Comparison of ENCODE assay signal across 9 cellular contexts in genomic region chr4:54091637-54092404, GRCh38. TPM values are rescaled to one million over a fixed set of nuclear protein-coding genes. Genes with fewer than 3 reads are reported as not detected.
A peak's percentile ranks its signal among the peaks of the same experiment; 100 is the strongest.
DNase-seq lines count a peak whose midpoint lies in the region; ATAC-seq, FAIRE-seq and TF ChIP-seq lines count a peak whose summit lies in the region.
"Had no signal": no experiment of that assay in that cellular context is flagged by ENCODE, and none has a peak within 500 bp of the region (broad histone marks: within the 10 kb centered on the region; RNA-seq: fewer than 3 reads in every experiment).

No MANE protein-coding gene starts in this region.

- peak overlapping the region; percentile 51 for H3K4me3 ChIP-seq in Caco-2 (ENCODE audit: low read depth, low read length)
- peak overlapping the region; percentile 51 for H3K4me3 ChIP-seq in Jurkat, Clone E6-1 (ENCODE audit: low read length)
- H3K4me3 ChIP-seq in SJSA1 = peak overlapping the region; percentile 46
- H3K4me3 ChIP-seq in pancreas = peak overlapping the region; percentile 13 to 54 (median 33)
- peak overlapping the region; percentile 50 to 56 for H3K4me3 ChIP-seq in tibial artery

- POLR2A ChIA-PET in Caco-2 (lab: Charles Lee) = no interaction called here

- peaks cover 10% of the 10 kb centered on the region for H3K4me1 Mint-ChIP-seq in Caco-2 (ENCODE audit: low read depth, unreplicated experiment)
- H3K4me1 Mint-ChIP-seq in activated naive CD4-positive, alpha-beta T cell treated with anti-CD3 and anti-CD28 coated beads, Interleukin-2, amount 50 U/mL, for 24 hours = peaks cover 35% of the 10 kb centered on the region

- peak overlapping the region; percentile 80 for H3K4me3 Mint-ChIP-seq in Caco-2 (ENCODE audit: unreplicated experiment)
- peak overlapping the region; percentile 92 for H3K4me3 Mint-ChIP-seq in activated naive CD4-positive, alpha-beta T cell treated with anti-CD3 and anti-CD28 coated beads, Interleukin-2, amount 50 U/mL, for 24 hours

- CTCF ChIA-PET in Caco-2 (lab: Charles Lee) = interaction anchor here (0.5 kb wide), 1 partner anchor 18 kb away, joined by 3 read pairs; no protein-coding TSS in a partner anchor

- H3K4me1 ChIP-seq in Caco-2 (0 out of 2 replicates have a peak, but pooled peaks cover 4% of the 10 kb centered on the region), SJSA1 (replicated peaks) (peaks cover 14% of the 10 kb centered on the region), pancreas (peaks cover 0 to 7% (median 4%) of the 10 kb centered on the region in 3 donors), tibial artery (peaks cover 0 to 20% (median 15%) of the 10 kb centered on the region in 4 donors)

- H3K27me3 ChIP-seq in Caco-2 (replicated peaks; ENCODE audit: control insufficient read depth, insufficient read depth, low read length) (no peaks in the 10 kb centered on the region), SJSA1 (replicated peaks) (no peaks in the 10 kb centered on the region), pancreas (peaks cover 0 to 43% (median 2%) of the 10 kb centered on the region in 4 donors), tibial artery (peaks cover 0 to 28% of the 10 kb centered on the region in 2 donors)

- H3K27ac Mint-ChIP-seq in Caco-2 (ENCODE audit: unreplicated experiment) = peak overlapping the region; percentile 75
- H3K27ac Mint-ChIP-seq in activated naive CD4-positive, alpha-beta T cell treated with anti-CD3 and anti-CD28 coated beads, Interleukin-2, amount 50 U/mL, for 24 hours = peak overlapping the region; percentile 36

- DNase-seq in Caco-2 (peak; percentile 71 to 79), SJSA1 (ENCODE audit: low read depth in 1 of 2, low spot score in 2 of 2) (peak; percentile 79 to 84), Right ventricle myocardium superior (peak; percentile 92), pancreas (peak; percentile 50 to 89 (median 66)), tibial artery (peak; percentile 80 to 87)
- DNase-seq in Jurkat, Clone E6-1 (ENCODE audit: low read depth, low spot score) = peak; percentile 68

- no peak for FAIRE-seq in pancreas (lab: Jason Lieb, UNC)

- no peaks in the 10 kb centered on the region for H3K36me3 Mint-ChIP-seq in Caco-2 (ENCODE audit: insufficient read depth, unreplicated experiment)
- H3K36me3 Mint-ChIP-seq in activated naive CD4-positive, alpha-beta T cell treated with anti-CD3 and anti-CD28 coated beads, Interleukin-2, amount 50 U/mL, for 24 hours = no peaks in the 10 kb centered on the region

- H3K36me3 ChIP-seq in Caco-2 (ENCODE audit: control insufficient read depth, insufficient read depth, low read length) (no peaks in the 10 kb centered on the region), SJSA1 (no peaks in the 10 kb centered on the region), pancreas (no peaks in the 10 kb centered on the region), tibial artery (no peaks in the 10 kb centered on the region)

- H3K9me3 Mint-ChIP-seq in Caco-2 (ENCODE audit: unreplicated experiment) = no peaks in the 10 kb centered on the region
- no peaks in the 10 kb centered on the region for H3K9me3 Mint-ChIP-seq in activated naive CD4-positive, alpha-beta T cell treated with anti-CD3 and anti-CD28 coated beads, Interleukin-2, amount 50 U/mL, for 24 hours

- intact Hi-C loops in Caco-2 (cut with micrococcal nuclease; ENCODE audit: unreplicated experiment) (loop anchor here (5.0 kb wide), 1 partner anchor 125 kb away; no protein-coding TSS in a partner anchor), Right ventricle myocardium superior (cut with DNase I) (no loop called here), pancreas (cut with DNase I) (no loop called here), tibial artery (cut with DNase I; ENCODE audit: low total_unique reads) (no loop called here)

- WGBS in pancreas, 2 donors = 1% methylated on average over 41 to 48 of the region's 48 CpGs

- H3K9me3 ChIP-seq in Caco-2 = no peaks in the 10 kb centered on the region
- no peaks in the 10 kb centered on the region for H3K9me3 ChIP-seq in SJSA1 (replicated peaks)
- H3K9me3 ChIP-seq in pancreas = no peaks in the 10 kb centered on the region
- no peaks in the 10 kb centered on the region for H3K9me3 ChIP-seq in tibial artery

- H3K27ac ChIP-seq in SJSA1 (no peak overlapping the region), pancreas (no peak overlapping the region), tibial artery (peak overlapping the region; percentile 1 to 45)

- no TSS peak for BruUV-seq in Caco-2 (replicated peaks; lab: Mats Ljungman, UMichigan)

- H3K27me3 Mint-ChIP-seq in Caco-2 (ENCODE audit: insufficient read depth, unreplicated experiment) = no peaks in the 10 kb centered on the region
- peaks cover 47% of the 10 kb centered on the region for H3K27me3 Mint-ChIP-seq in activated naive CD4-positive, alpha-beta T cell treated with anti-CD3 and anti-CD28 coated beads, Interleukin-2, amount 50 U/mL, for 24 hours

- no peak for TF ChIP-seq CTCF in Caco-2 (IDR thresholded peaks at IDR 0.05; ENCODE audit: insufficient read depth in 1 of 2, low read depth in 1 of 2, low read length in 1 of 2, severe bottlenecking in 1 of 2, unreplicated experiment in 1 of 2)
- no peak for TF ChIP-seq CTCF in pancreas (IDR thresholded peaks at IDR 0.05)
- no peak for TF ChIP-seq CTCF in tibial artery (IDR thresholded peaks at IDR 0.05)

- ATAC-seq in GM21381 (IDR thresholded peaks at IDR 0.05; ENCODE audit: unreplicated experiment) (peak; percentile 81), Right ventricle myocardium superior (ENCODE audit: poor library complexity) (peak; percentile 95), pancreas (peak; percentile 75 to 88 (median 86))

RNA-seq across cellular contexts. Expression of gene GSX2, which starts 8.1 kb away (rescaled TPM):
- not detected in 2 replicates for total RNA-seq in Caco-2 (2022)
- polyA plus RNA-seq in Jurkat, Clone E6-1 (2012; ENCODE audit: insufficient read depth, insufficient read length) = not detected
- total RNA-seq in SJSA1 (2014; rRNA removed; shearing (Covaris generic)) = not detected in 2 replicates
- total RNA-seq in Right ventricle myocardium superior = not detected
- total RNA-seq in pancreas = not detected
- polyA plus RNA-seq in pancreas = not detected
- polyA plus RNA-seq: adipose tissue had no signal

RNA-seq across cellular contexts. Expression of gene CHIC2, which starts 27.4 kb away (rescaled TPM):
- total RNA-seq in Caco-2 (2022) = 24.9 and 30.0 TPM in 2 replicates
- 18.7 TPM for polyA plus RNA-seq in Jurkat, Clone E6-1 (2012; ENCODE audit: insufficient read depth, insufficient read length)
- 73.7 and 105 TPM in 2 replicates for total RNA-seq in SJSA1 (2014; rRNA removed; shearing (Covaris generic))
- total RNA-seq in Right ventricle myocardium superior = 8.6 TPM
- total RNA-seq in pancreas = 10 to 100 TPM in 1 of 6 donors, 1 to 10 TPM in 5; 3.9 to 11.5 (median 7.0) TPM
- polyA plus RNA-seq in pancreas = 1 to 10 TPM; 6.9 to 7.5 TPM

Comparison
In these comparisons a context has a peak if more than half of its experiments do, and no peak if none do; other contexts are left out.
1. H3K27ac ChIP-seq: peak in tibial artery (2 of 2); none in SJSA1 (single experiment) and pancreas (0 of 4).
2. Peak in every context shown above with its lines, with median percentiles within 50 percentile points of each other: DNase-seq, H3K4me3 ChIP-seq and ATAC-seq.